ENCODE assay signal across 1 cellular context in genomic region chr9:93098236-93098946, GRCh38.
A peak's percentile ranks its signal among the peaks of the same experiment; 100 is the strongest.
TF ChIP-seq lines count a peak whose summit lies in the region.

No MANE protein-coding gene starts in this region.

TF ChIP-seq in K562, 482 proteins besides CTCF, POLR2A, EP300 and RAD21:
- 0 out of 2 replicates have a peak, but pooled peaks have one; percentile 53 for TF ChIP-seq ZBTB17 (CRISPR knock-in tag; IDR thresholded peaks at IDR 0.05)
- 0 out of 2 replicates have a peak, but pooled peaks have one; percentile 21 for TF ChIP-seq CREM (IDR thresholded peaks at IDR 0.05; ENCODE audit: low read depth)
- peak; percentile 74; the same call in 1 of the 2 replicates for TF ChIP-seq ZBTB33 (CRISPR knock-in tag; IDR thresholded peaks at IDR 0.05)
- TF ChIP-seq FOXJ3 (CRISPR knock-in tag; IDR thresholded peaks at IDR 0.05): no peak
- TF ChIP-seq JUND (IDR thresholded peaks at IDR 0.05; ENCODE audit: borderline replicate concordance, low read depth, low read length): peak; percentile 87
- peak; percentile 67; the same call in 2 of the 3 replicates for TF ChIP-seq JUND (tag; IDR thresholded peaks at IDR 0.05; ENCODE audit: borderline replicate concordance, low read depth, low read length)
- peak; percentile 65; the same call in 1 of the 2 replicates for TF ChIP-seq ZBTB7A (IDR thresholded peaks at IDR 0.05; ENCODE audit: borderline replicate concordance, control insufficient read depth, low read depth, low read length)
- no peak for TF ChIP-seq FOXJ2 (tag; IDR thresholded peaks at IDR 0.05)
- TF ChIP-seq ELF1 (tag; IDR thresholded peaks at IDR 0.05): no peak
- TF ChIP-seq BCL6 (CRISPR knock-in tag; IDR thresholded peaks at IDR 0.05): no peak
- no peak for TF ChIP-seq RNF219 (CRISPR knock-in tag; IDR thresholded peaks at IDR 0.05)
- peak; percentile 63 for TF ChIP-seq ARID1B (IDR thresholded peaks at IDR 0.05)
- TF ChIP-seq MBD2 (IDR thresholded peaks at IDR 0.05; ENCODE audit: borderline replicate concordance, low read depth): no peak
- TF ChIP-seq ATF3 (IDR thresholded peaks at IDR 0.05): peak; percentile 91
- no peak for TF ChIP-seq ATF3 (CRISPR knock-in tag; conservative IDR thresholded peaks at IDR 0.05)
- 0 out of 2 replicates have a peak, but pooled peaks have one; percentile 21 for TF ChIP-seq CTBP1 (IDR thresholded peaks at IDR 0.05; ENCODE audit: borderline replicate concordance)
- TF ChIP-seq ZBTB1 (CRISPR knock-in tag; IDR thresholded peaks at IDR 0.05; ENCODE audit: borderline replicate concordance, low read depth): no peak
- peak; percentile 34; the same call in 1 of the 2 replicates for TF ChIP-seq USF1 (CRISPR knock-in tag; IDR thresholded peaks at IDR 0.05)
- TF ChIP-seq FOS (IDR thresholded peaks at IDR 0.05; ENCODE audit: extremely low read depth, insufficient read length): peak; percentile 50
- 0 out of 2 replicates have a peak, but pooled peaks have one; percentile 20 for TF ChIP-seq NFIC (IDR thresholded peaks at IDR 0.05)
- peak; percentile 90 for TF ChIP-seq JUN (IDR thresholded peaks at IDR 0.05; ENCODE audit: borderline replicate concordance, low read depth, low read length)
- TF ChIP-seq JUN (CRISPR knock-in tag; IDR thresholded peaks at IDR 0.05; ENCODE audit: borderline replicate concordance): no peak
- TF ChIP-seq ZNF217 (CRISPR knock-in tag; IDR thresholded peaks at IDR 0.05): no peak
- TF ChIP-seq BRF2 (IDR thresholded peaks at IDR 0.05; ENCODE audit: borderline replicate concordance, insufficient read depth, insufficient read length): no peak
- TF ChIP-seq MAZ (CRISPR knock-in tag; conservative IDR thresholded peaks at IDR 0.05 in 1 of 2, IDR thresholded peaks at IDR 0.05 in 1 of 2): 0 out of 4 replicates have a peak, but pooled peaks of 1 of the 2 experiments have one; percentile 34
- no peak for TF ChIP-seq SRF (CRISPR knock-in tag; IDR thresholded peaks at IDR 0.05)
- TF ChIP-seq ZNF717 (CRISPR knock-in tag; IDR thresholded peaks at IDR 0.05): no peak
- TF ChIP-seq BHLHE40 (IDR thresholded peaks at IDR 0.05; ENCODE audit: low read length): peak; percentile 88
- peak; percentile 57; the same call in 1 of the 2 replicates for TF ChIP-seq MYNN (IDR thresholded peaks at IDR 0.05)
- TF ChIP-seq MYNN (CRISPR knock-in tag; IDR thresholded peaks at IDR 0.05): no peak
- TF ChIP-seq ZNF174 (CRISPR knock-in tag; IDR thresholded peaks at IDR 0.05): no peak
- TF ChIP-seq ZBTB12 (CRISPR knock-in tag; IDR thresholded peaks at IDR 0.05): no peak
- TF ChIP-seq STAT6 (CRISPR knock-in tag; IDR thresholded peaks at IDR 0.05): no peak
- TF ChIP-seq NFE2 (IDR thresholded peaks at IDR 0.05; ENCODE audit: low read depth): peak; percentile 62
- no peak for TF ChIP-seq NR0B1 (IDR thresholded peaks at IDR 0.05; ENCODE audit: partially characterized antibody)
- peak; percentile 94 for TF ChIP-seq FOSL1 (tag; conservative IDR thresholded peaks at IDR 0.05)
- peak; percentile 93 for TF ChIP-seq TFAP4 (CRISPR knock-in tag; IDR thresholded peaks at IDR 0.05; ENCODE audit: borderline replicate concordance)
- peak; percentile 62; the same call in 1 of the 2 replicates for TF ChIP-seq MAX (CRISPR knock-in tag; IDR thresholded peaks at IDR 0.05)
- TF ChIP-seq SMARCE1 (IDR thresholded peaks at IDR 0.05): peak; percentile 70; the same call in 1 of the 2 replicates
- TF ChIP-seq ZNF592 (IDR thresholded peaks at IDR 0.05): 0 out of 2 replicates have a peak, but pooled peaks have one; percentile 27
- TF ChIP-seq ZNF354B (CRISPR knock-in tag; IDR thresholded peaks at IDR 0.05): no peak
- peak; percentile 64; the same call in 1 of the 2 replicates for TF ChIP-seq SMARCA4 (IDR thresholded peaks at IDR 0.05)
- TF ChIP-seq DPF2 (IDR thresholded peaks at IDR 0.05): peak; percentile 57
